In the genomic region with DNA sequence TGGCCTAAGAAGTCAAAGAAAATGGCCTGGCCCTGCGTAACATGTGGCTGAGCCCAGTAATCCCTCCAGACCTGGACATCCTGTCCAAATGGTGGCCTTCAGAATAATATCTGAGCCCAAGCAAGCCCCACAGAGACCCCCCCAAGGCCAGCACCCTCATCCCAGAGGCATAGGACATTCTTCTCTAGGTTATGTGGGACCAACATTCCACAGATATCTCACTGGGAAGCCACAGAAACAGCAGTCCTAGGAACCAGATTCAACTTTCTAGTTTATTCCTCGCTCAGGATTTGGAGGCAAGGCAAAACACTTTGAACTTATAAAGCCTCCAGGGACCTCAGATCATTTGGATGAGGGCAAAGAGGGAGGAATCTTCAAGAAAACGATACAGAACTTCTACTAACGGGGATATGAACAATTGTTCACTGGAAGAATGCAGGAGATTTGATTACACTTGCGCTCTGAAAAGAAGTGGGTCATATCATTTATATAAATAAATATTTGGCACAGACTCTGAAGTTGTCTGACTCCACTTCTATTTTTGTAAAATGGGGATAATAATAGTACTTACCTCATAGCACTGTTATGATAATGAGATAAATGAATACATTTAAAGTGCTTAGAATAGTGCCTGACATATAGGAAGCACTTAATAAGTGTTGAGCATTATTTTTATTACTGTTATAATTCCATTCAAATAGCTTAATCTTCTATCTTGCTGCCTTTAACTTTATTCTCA, we compare ENCODE assay signal across 29 cellular contexts.
DNase-seq lines count a peak whose midpoint lies in the region; ATAC-seq, FAIRE-seq and TF ChIP-seq lines count a peak whose summit lies in the region.
"Had no signal": no experiment of that assay in that cellular context is flagged by ENCODE, and none has a peak within 500 bp of the region (broad histone marks: within the 10 kb centered on the region; RNA-seq: fewer than 3 reads in every experiment).

No MANE protein-coding gene starts in this region.

- H3K9me3 ChIP-seq in adipocyte (ENCODE audit: control insufficient read depth, low read length) (no peaks in the 10 kb centered on the region), H1 (ENCODE audit: insufficient read depth in 2 of 2, low read depth in 1 of 2, low read length in 1 of 2) (no peaks in the 10 kb centered on the region), right cardiac atrium (ENCODE audit: control insufficient read depth, low read length) (no peaks in the 10 kb centered on the region), skeletal muscle tissue (ENCODE audit: control insufficient read depth in 3 of 3, low read length in 3 of 3) (no peaks in the 10 kb centered on the region), thyroid gland (no peaks in the 10 kb centered on the region)
- H3K9me3 ChIP-seq: body of pancreas, Peyer's patch, upper lobe of right lung had no signal

- no peak overlapping the region for H4K91ac ChIP-seq in H1 (replicated peaks; ENCODE audit: insufficient read length, low read length)

- no peaks in the 10 kb centered on the region for H4K20me1 ChIP-seq in H1 (replicated peaks in 1 of 2; ENCODE audit: control insufficient read depth in 1 of 2, insufficient read depth in 2 of 2, low read length in 2 of 2)

- H2BK120ac ChIP-seq in H1 (replicated peaks; ENCODE audit: low read depth, low read length) = no peak overlapping the region

- TF ChIP-seq RAD21 in H1 (IDR thresholded peaks at IDR 0.05 in 1 of 2, conservative IDR thresholded peaks at IDR 0.05 in 1 of 2; ENCODE audit: low read depth in 2 of 2, low read length in 2 of 2) = no peak

- H3K23me2 ChIP-seq in H1 (ENCODE audit: low read depth, low read length) = no peaks in the 10 kb centered on the region

- H3K9ac ChIP-seq in adipocyte (ENCODE audit: low read length) (no peak overlapping the region), H1 (replicated peaks in 1 of 4; ENCODE audit: extremely low read depth in 1 of 4, low read depth in 3 of 4, low read length in 3 of 4) (no peak overlapping the region), skeletal muscle tissue (ENCODE audit: low read depth in 1 of 3, low read length in 3 of 3) (peak overlapping the region; percentile 17 to 55 (median 54))

- no peak overlapping the region for H2AK5ac ChIP-seq in H1 (ENCODE audit: low read depth, low read length)

- H3K4me2 ChIP-seq in H1 (ENCODE audit: insufficient read depth in 1 of 2, low read depth in 2 of 2, low read length in 2 of 2) = no peak overlapping the region

- H2AFZ ChIP-seq in H1 (ENCODE audit: low read length) = 0 out of 2 replicates have a peak overlapping the region, but pooled peaks have one; percentile 20

- H3K14ac ChIP-seq in H1 (ENCODE audit: insufficient read length) = no peak overlapping the region

- H3K23ac ChIP-seq in H1 (ENCODE audit: insufficient read length) = no peak overlapping the region

- H3K27me3 ChIP-seq in adipocyte (replicated peaks; ENCODE audit: control insufficient read depth, insufficient read depth, low read length) (no peaks in the 10 kb centered on the region), H1 (replicated peaks in 1 of 4; ENCODE audit: control insufficient read depth in 3 of 4, extremely low read depth in 1 of 4, insufficient read depth in 3 of 4, low read length in 3 of 4) (no peaks in the 10 kb centered on the region), right cardiac atrium (ENCODE audit: control insufficient read depth, insufficient read depth) (no peaks in the 10 kb centered on the region), skeletal muscle tissue (ENCODE audit: control insufficient read depth in 3 of 3, insufficient read depth in 3 of 3, low read length in 3 of 3) (no peaks in the 10 kb centered on the region), thyroid gland (no peaks in the 10 kb centered on the region)
- H3K27me3 ChIP-seq: body of pancreas, Peyer's patch, upper lobe of right lung had no signal

- no peak overlapping the region for H2BK5ac ChIP-seq in H1 (ENCODE audit: low read depth, low read length)

- no peak overlapping the region for H2BK12ac ChIP-seq in H1 (ENCODE audit: low read depth, low read length)

- H3K4ac ChIP-seq in H1 (replicated peaks; ENCODE audit: insufficient read length, low read depth, low read length) = no peak overlapping the region

- H2BK20ac ChIP-seq in H1 (ENCODE audit: low read length) = no peak overlapping the region

- intact Hi-C loops in right cardiac atrium (cut with DNase I) = loop anchor here in 1 of 4 donors (10.0 kb wide), 1 partner anchor 158 kb away; no protein-coding TSS in a partner anchor
- intact Hi-C loops in thyroid gland (cut with DNase I) = no loop called here

- in situ Hi-C loops in ACHN (cut with HindIII; ENCODE audit: low pct_ligation_motif_present, low pct_unique_long_range_greater_than_20kb, low sequenced_read_pairs) = no loop called here

- no peak for TF ChIP-seq POLR2A in H1 (IDR thresholded peaks at IDR 0.05; ENCODE audit: control extremely low read depth in 1 of 2, low read depth in 2 of 2, low read length in 2 of 2)
- no peak for TF ChIP-seq POLR2A in thyroid gland (IDR thresholded peaks at IDR 0.05)

- no peak overlapping the region for H2BK15ac ChIP-seq in H1 (ENCODE audit: low read length)

- H4K8ac ChIP-seq in H1 (ENCODE audit: extremely low read depth, insufficient read depth, low read length) = no peak overlapping the region

- TF ChIP-seq CTCF in H1 (IDR thresholded peaks at IDR 0.05; ENCODE audit: control extremely low read depth in 1 of 3, insufficient read depth in 1 of 3, low read depth in 1 of 3, low read length in 3 of 3) (no peak), thyroid gland (IDR thresholded peaks at IDR 0.05) (no peak)

- no peaks in the 10 kb centered on the region for H3K79me2 ChIP-seq in H1 (ENCODE audit: control insufficient read depth in 1 of 2, insufficient read depth in 2 of 2, low read length in 2 of 2)

- FAIRE-seq in H1 (lab: Jason Lieb, UNC) = no peak
- FAIRE-seq: frontal cortex, HTR-8/SVneo had no signal

- no peaks in the 10 kb centered on the region for H3K36me3 ChIP-seq in adipocyte (ENCODE audit: control insufficient read depth, insufficient read depth, low read length, severe bottlenecking)
- H3K36me3 ChIP-seq in H1 (ENCODE audit: control insufficient read depth in 2 of 4, insufficient read depth in 4 of 4, low read length in 3 of 4) = no peaks in the 10 kb centered on the region
- no peaks in the 10 kb centered on the region for H3K36me3 ChIP-seq in skeletal muscle tissue (ENCODE audit: control insufficient read depth in 3 of 3, insufficient read depth in 3 of 3, low read length in 3 of 3)
- no peaks in the 10 kb centered on the region for H3K36me3 ChIP-seq in thyroid gland
- H3K36me3 ChIP-seq: Peyer's patch, upper lobe of right lung had no signal

- no peaks in the 10 kb centered on the region for H3K4me1 ChIP-seq in adipocyte (ENCODE audit: control insufficient read depth, insufficient read depth, low read length)
- H3K4me1 ChIP-seq in H1 (replicated peaks in 1 of 4; ENCODE audit: control insufficient read depth in 3 of 4, insufficient read depth in 4 of 4, low read length in 3 of 4) = no peaks in the 10 kb centered on the region
- H3K4me1 ChIP-seq in right cardiac atrium (ENCODE audit: control insufficient read depth, insufficient read depth, low read length) = peaks cover 5% of the 10 kb centered on the region
- peaks cover 8 to 16% (median 16%) of the 10 kb centered on the region in 3 donors for H3K4me1 ChIP-seq in skeletal muscle tissue (ENCODE audit: control insufficient read depth in 3 of 3, insufficient read depth in 3 of 3, low read length in 3 of 3)
- H3K4me1 ChIP-seq in thyroid gland = no peaks in the 10 kb centered on the region
- H3K4me1 ChIP-seq: body of pancreas, Peyer's patch, upper lobe of right lung had no signal

- no peak overlapping the region for H3K27ac ChIP-seq in H1 (ENCODE audit: low read depth, low read length)
- H3K27ac ChIP-seq in right cardiac atrium (ENCODE audit: low read length) = peak overlapping the region; percentile 95
- peak overlapping the region; percentile 95 for H3K27ac ChIP-seq in skeletal muscle tissue (ENCODE audit: low read depth, low read length)
- H3K27ac ChIP-seq in thyroid gland = no peak overlapping the region
- H3K27ac ChIP-seq: body of pancreas, Peyer's patch, SK-N-MC, upper lobe of right lung had no signal

- WGBS in H1 (ENCODE audit: extremely low coverage in 1 of 2, insufficient coverage in 1 of 2, insufficient read length in 1 of 2, insufficient replicate concordance in 2 of 2, low coverage in 1 of 2, low lambda C conversion rate in 2 of 2, missing lambda C conversion rate in 1 of 2), 2 experiments = 68% methylated on average over 5 of the region's 5 CpGs; no CpG with 5 or more reads in 1 of the 2 experiments
- WGBS in right cardiac atrium = 28% methylated on average over 5 of the region's 5 CpGs
- 62% methylated on average over 5 of the region's 5 CpGs for WGBS in thyroid gland, 2 donors

- H3K79me1 ChIP-seq in H1 (ENCODE audit: low read depth, low read length) = no peaks in the 10 kb centered on the region

- peak; percentile 75 to 79 for ATAC-seq in right cardiac atrium
- ATAC-seq: body of pancreas, HCT116, left colon, upper lobe of right lung had no signal

- POLR2A ChIA-PET in H1 (lab: Charles Lee; ENCODE audit: partially characterized antibody) = no interaction called here

- H3K56ac ChIP-seq in H1 (replicated peaks; ENCODE audit: insufficient read length, low read depth, low read length) = no peak overlapping the region

- TF ChIP-seq EP300 in H1 (IDR thresholded peaks at IDR 0.05; ENCODE audit: borderline replicate concordance in 1 of 2, low read depth in 2 of 2, low read length in 2 of 2) = no peak

- CTCF ChIA-PET in H1 (lab: Charles Lee; ENCODE audit: partially characterized antibody) = no interaction called here

- H4K5ac ChIP-seq in H1 (ENCODE audit: insufficient read length, low read depth, low read length) = no peak overlapping the region

- H3K4me3 ChIP-seq in adipocyte (ENCODE audit: low read length) (no peak overlapping the region), H1 (ENCODE audit: extremely low read depth in 1 of 4, insufficient read depth in 2 of 4, low read depth in 3 of 4, low read length in 4 of 4) (no peak overlapping the region), right cardiac atrium (ENCODE audit: low read length) (no peak overlapping the region), skeletal muscle tissue (ENCODE audit: low read length in 3 of 3) (peak overlapping the region in 1 of 3 donors; percentile 6), thyroid gland (replicated peaks in 1 of 3) (no peak overlapping the region)
- H3K4me3 ChIP-seq: body of pancreas, Peyer's patch, SK-N-MC, upper lobe of right lung had no signal

- DNase-seq in adipocyte (ENCODE audit: low read depth) (peak; percentile 3), H1 (ENCODE audit: low read depth in 1 of 2, low spot score in 2 of 2) (no peak), right cardiac atrium (no peak), ACHN (no peak), thyroid gland (no peak), NCI-H1417 treated with DMSO at 0.1 percent for 48 hours (lab: John Stamatoyannopoulos, UW) (no peak), NCI-H446 treated with DMSO at 0.1 percent for 48 hours (lab: John Stamatoyannopoulos, UW) (no peak)
- DNase-seq: activated B cell treated with CpG ODN at 0.5 μM for 24 hours; activated CD4-positive, alpha-beta memory T cell treated with anti-CD3 and anti-CD28 coated beads, Interleukin-2, amount 10 ng/mL, durations not matched to agents 7 days and 5 days; activated naive CD4-positive, alpha-beta T cell treated with Interleukin-2 at 50 U/mL for 16 hours; body of pancreas; CD4-positive, CD25-positive, alpha-beta regulatory T cell; DMS 273 treated with DMSO at 0.1 percent for 48 hours; GDM1; left colon; midbrain; NCI-H1092; NCI-H2029; NCI-H510A; NK-92 treated with Interleukin-12 subunit alpha and Interleukin-12 subunit beta, amount 100 ng/mL, for 24 hours; Peyer's patch; stimulated activated CD4-positive, alpha-beta T cell treated with anti-CD3 and anti-CD28 coated beads, Interleukin-4, amount 100 ng/mL, for 24 hours; T-helper 9 cell; upper lobe of right lung had no signal

- H3K18ac ChIP-seq in H1 (ENCODE audit: extremely low read depth, low read length) = no peak overlapping the region

Comparison
In these comparisons a context has a peak if more than half of its experiments do, and no peak if none do; other contexts are left out.
1. H3K9ac ChIP-seq: peak in skeletal muscle tissue (3 of 3); none in adipocyte (single experiment) and H1 (0 of 4).
2. H3K27ac ChIP-seq: peak in right cardiac atrium (single experiment) and skeletal muscle tissue (single experiment); none in H1 (single experiment) and thyroid gland (0 of 3).